ENCODE assay signal across 16 cellular contexts in the genomic region with DNA sequence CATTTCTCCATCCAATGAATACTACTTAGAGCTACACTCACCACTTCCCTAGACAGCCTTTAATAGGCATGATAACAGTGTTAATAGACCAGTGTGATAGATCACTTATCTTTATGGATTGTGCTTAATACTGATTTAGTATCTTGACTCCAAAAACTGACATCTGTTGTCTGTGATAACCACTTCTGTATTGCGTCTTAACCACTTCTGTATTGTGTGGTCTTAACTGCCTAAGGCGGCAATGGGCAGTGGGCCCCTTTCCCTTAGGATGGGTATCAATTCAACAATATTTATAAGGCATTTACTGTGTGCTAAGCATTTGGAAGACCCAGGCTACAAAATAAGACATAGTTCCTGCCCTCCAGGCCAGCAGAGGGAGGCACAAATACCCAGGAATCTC.
"Had no signal": no experiment of that assay in that cellular context is flagged by ENCODE, and none has a peak within 500 bp of the region (broad histone marks: within the 10 kb centered on the region; RNA-seq: fewer than 3 reads in every experiment).

No MANE protein-coding gene starts in this region.

- H3K36me3 ChIP-seq: brain microvascular endothelial cell had no signal

- H3K27me3 Mint-ChIP-seq: activated CD4-positive, alpha-beta T cell treated with anti-CD3 and anti-CD28 coated beads, Interleukin-2, amount 10 ng/mL, durations not matched to agents 24 days and 14 days; activated CD8-positive, alpha-beta T cell treated with anti-CD3 and anti-CD28 coated beads for 36 hours; progenitor cell of endocrine pancreas had no signal

- H3K27ac ChIP-seq: brain microvascular endothelial cell, coronary artery, tibial artery had no signal

- H3K4me1 ChIP-seq: tibial artery had no signal

- H3K4me1 Mint-ChIP-seq: activated CD4-positive, alpha-beta T cell treated with anti-CD3 and anti-CD28 coated beads, Interleukin-2, amount 10 ng/mL, durations not matched to agents 24 days and 14 days had no signal

- H3K27me3 ChIP-seq: brain microvascular endothelial cell, tibial artery had no signal

- ATAC-seq: activated CD8-positive, alpha-beta T cell treated with anti-CD3 and anti-CD28 coated beads for 36 hours; stimulated activated naive CD8-positive, alpha-beta T cell treated with anti-CD3 and anti-CD28 coated beads, Interleukin-15, Interleukin-2, amounts not matched to agents 100 U/mL and 50 U/mL, for 24 hours had no signal

- H3K4me3 ChIP-seq: coronary artery, lung, tibial artery had no signal

- H3K9me3 Mint-ChIP-seq: activated CD4-positive, alpha-beta T cell treated with anti-CD3 and anti-CD28 coated beads, Interleukin-2, amount 10 ng/mL, durations not matched to agents 24 days and 14 days; activated CD8-positive, alpha-beta T cell treated with anti-CD3 and anti-CD28 coated beads for 36 hours had no signal

- H3K9me3 ChIP-seq: tibial artery had no signal

- H3K4me3 Mint-ChIP-seq: activated CD4-positive, alpha-beta T cell treated with anti-CD3 and anti-CD28 coated beads, Interleukin-2, amount 10 ng/mL, durations not matched to agents 24 days and 14 days; activated CD8-positive, alpha-beta T cell treated with anti-CD3 and anti-CD28 coated beads for 36 hours had no signal

- H3K27ac Mint-ChIP-seq: activated CD4-positive, alpha-beta T cell treated with anti-CD3 and anti-CD28 coated beads, Interleukin-2, amount 10 ng/mL, durations not matched to agents 24 days and 14 days; activated CD8-positive, alpha-beta T cell treated with anti-CD3 and anti-CD28 coated beads for 36 hours had no signal

- DNase-seq: activated CD4-positive, alpha-beta T cell treated with anti-CD3 and anti-CD28 coated beads, Interleukin-2, amount 10 ng/mL, durations not matched to agents 24 days and 14 days; activated CD8-positive, alpha-beta T cell treated with anti-CD3 and anti-CD28 coated beads for 36 hours; activated gamma-delta T cell treated with Interleukin-2 at 50 U/mL for 16 hours; brain microvascular endothelial cell; foreskin melanocyte; hypothalamus; midbrain; stimulated activated CD4-positive, alpha-beta T cell treated with anti-CD3 and anti-CD28 coated beads, Interleukin-12 subunit alpha, Interleukin-12 subunit beta, amount 100 ng/mL, for 4 hours; stimulated activated CD4-positive, alpha-beta T cell treated with anti-CD3 and anti-CD28 coated beads, Interleukin-1b, Interleukin-23, amount 100 ng/mL, for 48 hours; stimulated activated naive CD8-positive, alpha-beta T cell treated with anti-CD3 and anti-CD28 coated beads, Interleukin-15, Interleukin-2, amounts not matched to agents 100 U/mL and 50 U/mL, for 24 hours; substantia nigra; T-helper 2 cell; tibial artery had no signal
